ENCODE assay signal across 1 cellular context in the genomic region with DNA sequence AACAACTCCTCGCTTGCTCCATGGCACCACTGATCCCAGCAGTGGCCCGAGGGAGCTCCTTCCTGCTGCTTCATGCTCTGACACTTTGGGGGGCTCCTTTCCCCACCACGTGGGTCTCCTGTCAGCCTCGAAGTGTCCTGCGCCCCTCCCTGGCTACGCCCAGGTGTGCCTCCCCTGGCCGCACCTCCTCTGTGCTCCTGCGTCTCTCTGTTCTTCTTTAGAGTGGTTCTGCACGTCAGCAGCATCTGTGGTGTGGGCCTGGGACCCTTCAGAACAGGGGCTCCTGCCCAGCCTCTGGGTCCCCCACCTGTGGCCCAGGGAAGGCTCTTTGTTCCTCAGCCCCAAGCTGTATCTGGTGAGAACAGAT.
TF ChIP-seq lines count a peak whose summit lies in the region.

No MANE protein-coding gene starts in this region.

TF ChIP-seq in IMR-90, 13 proteins besides CTCF, POLR2A, EP300 and RAD21:
- no peak for TF ChIP-seq MXI1 (IDR thresholded peaks at IDR 0.05; ENCODE audit: borderline replicate concordance, low read depth, low read length)
- no peak for TF ChIP-seq NFE2L2 (IDR thresholded peaks at IDR 0.05; ENCODE audit: low read depth, low read length)
- no peak for TF ChIP-seq MAZ (IDR thresholded peaks at IDR 0.05; ENCODE audit: borderline replicate concordance, low read depth, low read length)
- TF ChIP-seq CHD1 (IDR thresholded peaks at IDR 0.05; ENCODE audit: low read depth, low read length), result no peak
- no peak for TF ChIP-seq RFX5 (IDR thresholded peaks at IDR 0.05; ENCODE audit: low read depth, low read length)
- TF ChIP-seq, protein P1, sequence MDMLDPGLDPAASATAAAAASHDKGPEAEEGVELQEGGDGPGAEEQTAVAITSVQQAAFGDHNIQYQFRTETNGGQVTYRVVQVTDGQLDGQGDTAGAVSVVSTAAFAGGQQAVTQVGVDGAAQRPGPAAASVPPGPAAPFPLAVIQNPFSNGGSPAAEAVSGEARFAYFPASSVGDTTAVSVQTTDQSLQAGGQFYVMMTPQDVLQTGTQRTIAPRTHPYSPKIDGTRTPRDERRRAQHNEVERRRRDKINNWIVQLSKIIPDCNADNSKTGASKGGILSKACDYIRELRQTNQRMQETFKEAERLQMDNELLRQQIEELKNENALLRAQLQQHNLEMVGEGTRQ (IDR thresholded peaks at IDR 0.05; ENCODE audit: low read depth, low read length), result no peak
- TF ChIP-seq SMC3 (IDR thresholded peaks at IDR 0.05; ENCODE audit: low read depth, low read length), result no peak
- TF ChIP-seq, protein P2, sequence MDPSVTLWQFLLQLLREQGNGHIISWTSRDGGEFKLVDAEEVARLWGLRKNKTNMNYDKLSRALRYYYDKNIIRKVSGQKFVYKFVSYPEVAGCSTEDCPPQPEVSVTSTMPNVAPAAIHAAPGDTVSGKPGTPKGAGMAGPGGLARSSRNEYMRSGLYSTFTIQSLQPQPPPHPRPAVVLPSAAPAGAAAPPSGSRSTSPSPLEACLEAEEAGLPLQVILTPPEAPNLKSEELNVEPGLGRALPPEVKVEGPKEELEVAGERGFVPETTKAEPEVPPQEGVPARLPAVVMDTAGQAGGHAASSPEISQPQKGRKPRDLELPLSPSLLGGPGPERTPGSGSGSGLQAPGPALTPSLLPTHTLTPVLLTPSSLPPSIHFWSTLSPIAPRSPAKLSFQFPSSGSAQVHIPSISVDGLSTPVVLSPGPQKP (IDR thresholded peaks at IDR 0.05; ENCODE audit: borderline replicate concordance, low read depth, low read length), result no peak
- no peak for TF ChIP-seq FOS (IDR thresholded peaks at IDR 0.05; ENCODE audit: low read depth, low read length)
- no peak for TF ChIP-seq BHLHE40 (IDR thresholded peaks at IDR 0.05; ENCODE audit: low read depth, low read length)
- TF ChIP-seq CEBPB (IDR thresholded peaks at IDR 0.05; ENCODE audit: low read depth, low read length), result no peak
- TF ChIP-seq RCOR1 (IDR thresholded peaks at IDR 0.05; ENCODE audit: insufficient replicate concordance, low read length), result no peak
TF ChIP-seq in IMR-90: peak in this region for 0.
